34 cellular contexts compared by ENCODE assay signal in genomic region chr2:57703407-57703806, GRCh38.
"Had no signal": no experiment of that assay in that cellular context is flagged by ENCODE, and none has a peak within 500 bp of the region (broad histone marks: within the 10 kb centered on the region; RNA-seq: fewer than 3 reads in every experiment).

No MANE protein-coding gene starts in this region.

- FAIRE-seq: astrocyte, TTC549 had no signal

- H3K4me1 Mint-ChIP-seq: activated CD4-positive, alpha-beta T cell treated with anti-CD3 and anti-CD28 coated beads, Interleukin-2, amount 10 ng/mL, durations not matched to agents 24 days and 14 days; activated naive CD4-positive, alpha-beta T cell treated with anti-CD3 and anti-CD28 coated beads, Interleukin-2, amount 10 ng/mL, durations not matched to agents 7 days and 5 days; activated naive CD4-positive, alpha-beta T cell treated with anti-CD3 and anti-CD28 coated beads, Interleukin-2, amount 50 U/mL, for 24 hours; activated naive CD8-positive, alpha-beta T cell treated with anti-CD3 and anti-CD28 coated beads, Interleukin-2, amount 10 ng/mL, durations not matched to agents 7 days and 5 days; activated naive CD8-positive, alpha-beta T cell treated with anti-CD3 and anti-CD28 coated beads, Interleukin-2, amount 50 U/mL, for 24 hours; activated T-helper 17 cell treated with anti-CD3 and anti-CD28 coated beads, Interleukin-2, amount 50 U/mL, for 72 hours; T-helper 17 cell had no signal

- H3K4me3 Mint-ChIP-seq: activated B cell treated with CpG ODN at 0.5 μM for 24 hours; activated CD4-positive, alpha-beta memory T cell treated with anti-CD3 and anti-CD28 coated beads for 36 hours; activated CD4-positive, alpha-beta T cell treated with anti-CD3 and anti-CD28 coated beads, Interleukin-2, amount 10 ng/mL, durations not matched to agents 24 days and 14 days; activated CD8-positive, alpha-beta T cell treated with anti-CD3 and anti-CD28 coated beads for 36 hours; activated naive CD4-positive, alpha-beta T cell treated with anti-CD3 and anti-CD28 coated beads, Interleukin-2, amount 10 ng/mL, durations not matched to agents 7 days and 5 days; activated naive CD4-positive, alpha-beta T cell treated with anti-CD3 and anti-CD28 coated beads, Interleukin-2, amount 50 U/mL, for 24 hours; activated naive CD8-positive, alpha-beta T cell; activated naive CD8-positive, alpha-beta T cell treated with anti-CD3 and anti-CD28 coated beads, Interleukin-2, amount 10 ng/mL, durations not matched to agents 7 days and 5 days; activated naive CD8-positive, alpha-beta T cell treated with anti-CD3 and anti-CD28 coated beads, Interleukin-2, amount 50 U/mL, for 24 hours; activated T-cell treated with anti-CD3 and anti-CD28 coated beads, Interleukin-2, amount 50 U/mL, for 4 hours; activated T-cell treated with anti-CD3 and anti-CD28 coated beads, Interleukin-2, amount 50 U/mL, for 72 hours; activated T-helper 1 cell treated with anti-CD3 and anti-CD28 coated beads, Interleukin-12 subunit alpha, Interleukin-12 subunit beta, Interleukin-2, Interleukin-4 antibody, amounts not matched to agents 30 ng/mL and 10 ng/mL and 1 ng/mL, durations not matched to agents 14 hours and 24 hours and 36 hours; activated T-helper 17 cell treated with anti-CD3 and anti-CD28 coated beads, Interleukin-2, amount 50 U/mL, for 72 hours; T-helper 17 cell; T-helper 2 cell treated with Interferon-gamma antibody and Interleukin-4, amounts not matched to agents 5 μg/mL and 100 μg/mL, for 36 hours had no signal

- H3K4me1 ChIP-seq: body of pancreas, breast epithelium had no signal

- ATAC-seq: activated CD8-positive, alpha-beta T cell treated with anti-CD3 and anti-CD28 coated beads for 36 hours; activated naive CD8-positive, alpha-beta T cell treated with anti-CD3 and anti-CD28 coated beads, Interleukin-2, amount 50 U/mL, for 24 hours; activated T-cell treated with anti-CD3 and anti-CD28 coated beads, Interleukin-2, amount 50 U/mL, for 4 hours; activated T-cell treated with anti-CD3 and anti-CD28 coated beads, Interleukin-2, amount 50 U/mL, for 72 hours; activated T-helper 17 cell treated with anti-CD3 and anti-CD28 coated beads, Interleukin-2, amount 50 U/mL, for 72 hours; body of pancreas; T-helper 17 cell had no signal

- H3K9me3 Mint-ChIP-seq: activated B cell treated with CpG ODN at 0.5 μM for 24 hours; activated CD4-positive, alpha-beta memory T cell treated with anti-CD3 and anti-CD28 coated beads for 36 hours; activated CD4-positive, alpha-beta T cell treated with anti-CD3 and anti-CD28 coated beads, Interleukin-2, amount 10 ng/mL, durations not matched to agents 24 days and 14 days; activated CD8-positive, alpha-beta T cell treated with anti-CD3 and anti-CD28 coated beads for 36 hours; activated naive CD4-positive, alpha-beta T cell treated with anti-CD3 and anti-CD28 coated beads, Interleukin-2, amount 10 ng/mL, durations not matched to agents 7 days and 5 days; activated naive CD4-positive, alpha-beta T cell treated with anti-CD3 and anti-CD28 coated beads, Interleukin-2, amount 50 U/mL, for 24 hours; activated naive CD8-positive, alpha-beta T cell treated with anti-CD3 and anti-CD28 coated beads, Interleukin-2, amount 10 ng/mL, durations not matched to agents 7 days and 5 days; activated naive CD8-positive, alpha-beta T cell treated with anti-CD3 and anti-CD28 coated beads, Interleukin-2, amount 50 U/mL, for 24 hours; activated T-cell treated with anti-CD3 and anti-CD28 coated beads, Interleukin-2, amount 50 U/mL, for 4 hours; activated T-cell treated with anti-CD3 and anti-CD28 coated beads, Interleukin-2, amount 50 U/mL, for 72 hours; activated T-helper 1 cell treated with anti-CD3 and anti-CD28 coated beads, Interleukin-12 subunit alpha, Interleukin-12 subunit beta, Interleukin-2, Interleukin-4 antibody, amounts not matched to agents 30 ng/mL and 10 ng/mL and 1 ng/mL, durations not matched to agents 14 hours and 24 hours and 36 hours; activated T-helper 17 cell treated with anti-CD3 and anti-CD28 coated beads, Interleukin-2, amount 50 U/mL, for 72 hours; T-helper 2 cell treated with Interferon-gamma antibody and Interleukin-4, amounts not matched to agents 5 μg/mL and 100 μg/mL, for 36 hours had no signal

- H3K27ac ChIP-seq: body of pancreas, brain microvascular endothelial cell, breast epithelium, VCaP had no signal

- H3K36me3 ChIP-seq: brain microvascular endothelial cell, breast epithelium had no signal

- H3K27me3 ChIP-seq: body of pancreas, brain microvascular endothelial cell, breast epithelium had no signal

- H3K27me3 Mint-ChIP-seq: activated B cell treated with CpG ODN at 0.5 μM for 24 hours; activated CD4-positive, alpha-beta memory T cell treated with anti-CD3 and anti-CD28 coated beads for 36 hours; activated CD4-positive, alpha-beta T cell treated with anti-CD3 and anti-CD28 coated beads, Interleukin-2, amount 10 ng/mL, durations not matched to agents 24 days and 14 days; activated CD8-positive, alpha-beta T cell treated with anti-CD3 and anti-CD28 coated beads for 36 hours; activated naive CD4-positive, alpha-beta T cell treated with anti-CD3 and anti-CD28 coated beads, Interleukin-2, amount 10 ng/mL, durations not matched to agents 7 days and 5 days; activated naive CD4-positive, alpha-beta T cell treated with anti-CD3 and anti-CD28 coated beads, Interleukin-2, amount 50 U/mL, for 24 hours; activated naive CD8-positive, alpha-beta T cell; activated naive CD8-positive, alpha-beta T cell treated with anti-CD3 and anti-CD28 coated beads, Interleukin-2, amount 10 ng/mL, durations not matched to agents 7 days and 5 days; activated naive CD8-positive, alpha-beta T cell treated with anti-CD3 and anti-CD28 coated beads, Interleukin-2, amount 50 U/mL, for 24 hours; activated T-helper 17 cell treated with anti-CD3 and anti-CD28 coated beads, Interleukin-2, amount 50 U/mL, for 72 hours; T-helper 17 cell had no signal

- H3K9me3 ChIP-seq: body of pancreas, breast epithelium had no signal

- H3K4me3 ChIP-seq: body of pancreas, breast epithelium had no signal

- H3K36me3 Mint-ChIP-seq: activated CD4-positive, alpha-beta memory T cell treated with anti-CD3 and anti-CD28 coated beads for 36 hours; activated naive CD4-positive, alpha-beta T cell treated with anti-CD3 and anti-CD28 coated beads, Interleukin-2, amount 10 ng/mL, durations not matched to agents 7 days and 5 days; activated naive CD4-positive, alpha-beta T cell treated with anti-CD3 and anti-CD28 coated beads, Interleukin-2, amount 50 U/mL, for 24 hours; activated naive CD8-positive, alpha-beta T cell; activated naive CD8-positive, alpha-beta T cell treated with anti-CD3 and anti-CD28 coated beads, Interleukin-2, amount 10 ng/mL, durations not matched to agents 7 days and 5 days had no signal

- H3K27ac Mint-ChIP-seq: activated B cell treated with CpG ODN at 0.5 μM for 24 hours; activated CD4-positive, alpha-beta memory T cell treated with anti-CD3 and anti-CD28 coated beads for 36 hours; activated CD4-positive, alpha-beta T cell treated with anti-CD3 and anti-CD28 coated beads, Interleukin-2, amount 10 ng/mL, durations not matched to agents 24 days and 14 days; activated CD8-positive, alpha-beta T cell treated with anti-CD3 and anti-CD28 coated beads for 36 hours; activated naive CD4-positive, alpha-beta T cell treated with anti-CD3 and anti-CD28 coated beads, Interleukin-2, amount 10 ng/mL, durations not matched to agents 7 days and 5 days; activated naive CD4-positive, alpha-beta T cell treated with anti-CD3 and anti-CD28 coated beads, Interleukin-2, amount 50 U/mL, for 24 hours; activated naive CD8-positive, alpha-beta T cell; activated naive CD8-positive, alpha-beta T cell treated with anti-CD3 and anti-CD28 coated beads, Interleukin-2, amount 10 ng/mL, durations not matched to agents 7 days and 5 days; activated naive CD8-positive, alpha-beta T cell treated with anti-CD3 and anti-CD28 coated beads, Interleukin-2, amount 50 U/mL, for 24 hours; activated T-cell treated with anti-CD3 and anti-CD28 coated beads, Interleukin-2, amount 50 U/mL, for 72 hours; activated T-helper 1 cell treated with anti-CD3 and anti-CD28 coated beads, Interleukin-12 subunit alpha, Interleukin-12 subunit beta, Interleukin-2, Interleukin-4 antibody, amounts not matched to agents 30 ng/mL and 10 ng/mL and 1 ng/mL, durations not matched to agents 14 hours and 24 hours and 36 hours; activated T-helper 17 cell treated with anti-CD3 and anti-CD28 coated beads, Interleukin-2, amount 50 U/mL, for 72 hours; T-helper 17 cell; T-helper 2 cell treated with Interferon-gamma antibody and Interleukin-4, amounts not matched to agents 5 μg/mL and 100 μg/mL, for 36 hours had no signal

- DNase-seq: activated B cell treated with CpG ODN at 0.5 μM for 24 hours; activated CD4-positive, alpha-beta memory T cell treated with anti-CD3 and anti-CD28 coated beads for 36 hours; activated CD4-positive, alpha-beta T cell treated with anti-CD3 and anti-CD28 coated beads for 4 hours; activated CD4-positive, alpha-beta T cell treated with anti-CD3 and anti-CD28 coated beads, Interleukin-2, amount 10 ng/mL, durations not matched to agents 24 days and 14 days; activated CD4-positive, alpha-beta T cell treated with anti-CD3 and anti-CD28 coated beads, Interleukin-2, amount 50 U/mL, for 1 hour; activated CD4-positive, alpha-beta T cell treated with anti-CD3 and anti-CD28 coated beads, Interleukin-2, amount 50 U/mL, for 4 hours; activated CD4-positive, CD25-positive, alpha-beta regulatory T cell treated with anti-CD3 and anti-CD28 coated beads, Interleukin-2, amount 50 U/mL, for 72 hours; activated CD8-positive, alpha-beta memory T cell treated with anti-CD3 and anti-CD28 coated beads, Interleukin-2, amount 50 U/mL, for 4 hours; activated CD8-positive, alpha-beta T cell treated with anti-CD3 and anti-CD28 coated beads for 36 hours; activated effector memory CD4-positive, alpha-beta T cell treated with anti-CD3 and anti-CD28 coated beads, Interleukin-2, amount 50 U/mL, for 16 hours; activated gamma-delta T cell treated with Interleukin-2 at 50 U/mL for 16 hours; activated naive CD4-positive, alpha-beta T cell; activated naive CD4-positive, alpha-beta T cell treated with anti-CD3 and anti-CD28 coated beads, Interleukin-2, amount 10 ng/mL, durations not matched to agents 7 days and 5 days; activated naive CD8-positive, alpha-beta T cell treated with anti-CD3 and anti-CD28 coated beads, Interleukin-2, amount 10 ng/mL, durations not matched to agents 7 days and 5 days; activated naive CD8-positive, alpha-beta T cell treated with anti-CD3 and anti-CD28 coated beads, Interleukin-2, amount 50 U/mL, for 24 hours; activated T-cell treated with anti-CD3 and anti-CD28 coated beads for 4 hours; activated T-cell treated with anti-CD3 and anti-CD28 coated beads, Interleukin-2, amount 50 U/mL, for 1 hour; activated T-cell treated with anti-CD3 and anti-CD28 coated beads, Interleukin-2, amount 50 U/mL, for 4 hours; activated T-cell treated with anti-CD3 and anti-CD28 coated beads, Interleukin-2, amount 50 U/mL, for 72 hours; aorta; body of pancreas; brain microvascular endothelial cell; central memory CD4-positive, alpha-beta T cell; T-helper 17 cell; T-helper 9 cell had no signal
